Comparison of ENCODE assay signal across 32 cellular contexts in the genomic region with DNA sequence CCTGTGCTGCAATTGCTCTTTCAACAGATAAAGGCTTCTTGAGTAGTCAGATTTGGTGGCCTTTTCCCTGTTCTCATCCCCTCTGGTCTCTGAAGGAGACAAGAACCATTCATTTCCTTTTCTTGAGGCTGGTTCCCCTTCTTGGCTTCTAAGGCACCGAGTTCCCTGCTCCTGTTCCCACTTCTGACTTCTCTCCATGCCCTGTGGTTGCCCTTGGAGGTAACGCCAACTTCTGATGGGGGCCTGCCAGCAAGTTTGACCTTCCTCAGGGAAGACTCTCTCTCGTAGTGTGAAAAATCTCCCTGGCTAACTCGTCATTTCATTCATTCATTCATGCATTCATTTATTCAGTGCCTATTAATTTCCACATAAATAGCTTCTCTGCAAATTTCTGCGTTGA.
"Had no signal": no experiment of that assay in that cellular context is flagged by ENCODE, and none has a peak within 500 bp of the region (broad histone marks: within the 10 kb centered on the region; RNA-seq: fewer than 3 reads in every experiment).

No MANE protein-coding gene starts in this region.

- H3K27ac ChIP-seq: adrenal gland, body of pancreas, colonic mucosa, foreskin keratinocyte, gastrocnemius medialis, heart left ventricle, WERI-Rb-1 had no signal

- H3K4me3 ChIP-seq: adrenal gland, body of pancreas, colonic mucosa, gastrocnemius medialis, heart left ventricle had no signal

- H3K36me3 ChIP-seq: adrenal gland, colonic mucosa, gastrocnemius medialis, heart left ventricle, WERI-Rb-1 had no signal

- DNase-seq: activated B cell treated with CpG ODN at 0.5 μM for 24 hours; activated CD4-positive, alpha-beta memory T cell treated with anti-CD3 and anti-CD28 coated beads for 36 hours; activated CD4-positive, alpha-beta T cell treated with anti-CD3 and anti-CD28 coated beads, Interleukin-2, amount 10 ng/mL, durations not matched to agents 24 days and 14 days; activated CD8-positive, alpha-beta memory T cell treated with anti-CD3 and anti-CD28 coated beads, Interleukin-2, amount 10 ng/mL, durations not matched to agents 7 days and 5 days; activated CD8-positive, alpha-beta memory T cell treated with anti-CD3 and anti-CD28 coated beads, Interleukin-2, amount 50 U/mL, for 4 hours; activated CD8-positive, alpha-beta T cell treated with anti-CD3 and anti-CD28 coated beads, Interleukin-2, amount 10 ng/mL, durations not matched to agents 7 days and 5 days; activated effector memory CD4-positive, alpha-beta T cell treated with anti-CD3 and anti-CD28 coated beads, Interleukin-2, amount 50 U/mL, for 16 hours; activated naive CD4-positive, alpha-beta T cell treated with anti-CD3 and anti-CD28 coated beads for 36 hours; activated naive CD8-positive, alpha-beta T cell treated with anti-CD3 and anti-CD28 coated beads for 36 hours; activated naive CD8-positive, alpha-beta T cell treated with anti-CD3 and anti-CD28 coated beads, Interleukin-2, amount 50 U/mL, for 24 hours; activated T-cell treated with anti-CD3 and anti-CD28 coated beads, Interleukin-2, amount 50 U/mL, for 1 hour; activated T-cell treated with anti-CD3 and anti-CD28 coated beads, Interleukin-2, amount 50 U/mL, for 48 hours; adrenal gland; amygdala; aorta; body of pancreas; central memory CD4-positive, alpha-beta T cell; cerebellar nuclear complex; colonic mucosa; effector CD8-positive, alpha-beta T cell; foreskin keratinocyte; gastrocnemius medialis; glutamatergic neuron; T-helper 1 cell; T-helper 17 cell; T1000; WERI-Rb-1 had no signal

- H3K4me1 ChIP-seq: adrenal gland, body of pancreas, colonic mucosa, foreskin keratinocyte had no signal

- H3K36me3 Mint-ChIP-seq: activated CD4-positive, alpha-beta memory T cell treated with anti-CD3 and anti-CD28 coated beads for 36 hours; activated CD8-positive, alpha-beta memory T cell treated with anti-CD3 and anti-CD28 coated beads, Interleukin-2, amount 10 ng/mL, durations not matched to agents 7 days and 5 days; activated naive CD4-positive, alpha-beta T cell treated with anti-CD3 and anti-CD28 coated beads, Interleukin-2, amount 50 U/mL, for 24 hours; activated naive CD8-positive, alpha-beta T cell treated with anti-CD3 and anti-CD28 coated beads for 36 hours had no signal

- H3K27me3 Mint-ChIP-seq: activated B cell treated with CpG ODN at 0.5 μM for 24 hours; activated CD4-positive, alpha-beta memory T cell treated with anti-CD3 and anti-CD28 coated beads for 36 hours; activated CD4-positive, alpha-beta T cell treated with anti-CD3 and anti-CD28 coated beads, Interleukin-2, amount 10 ng/mL, durations not matched to agents 24 days and 14 days; activated CD8-positive, alpha-beta memory T cell treated with anti-CD3 and anti-CD28 coated beads, Interleukin-2, amount 10 ng/mL, durations not matched to agents 7 days and 5 days; activated naive CD4-positive, alpha-beta T cell treated with anti-CD3 and anti-CD28 coated beads, Interleukin-2, amount 50 U/mL, for 24 hours; activated naive CD8-positive, alpha-beta T cell treated with anti-CD3 and anti-CD28 coated beads for 36 hours; activated naive CD8-positive, alpha-beta T cell treated with anti-CD3 and anti-CD28 coated beads, Interleukin-2, amount 50 U/mL, for 24 hours; T-helper 17 cell had no signal

- H3K4me3 Mint-ChIP-seq: activated B cell treated with CpG ODN at 0.5 μM for 24 hours; activated CD4-positive, alpha-beta memory T cell treated with anti-CD3 and anti-CD28 coated beads for 36 hours; activated CD4-positive, alpha-beta T cell treated with anti-CD3 and anti-CD28 coated beads, Interleukin-2, amount 10 ng/mL, durations not matched to agents 24 days and 14 days; activated CD8-positive, alpha-beta memory T cell treated with anti-CD3 and anti-CD28 coated beads, Interleukin-2, amount 10 ng/mL, durations not matched to agents 7 days and 5 days; activated CD8-positive, alpha-beta T cell treated with anti-CD3 and anti-CD28 coated beads, Interleukin-2, amount 10 ng/mL, durations not matched to agents 7 days and 5 days; activated naive CD4-positive, alpha-beta T cell treated with anti-CD3 and anti-CD28 coated beads for 36 hours; activated naive CD4-positive, alpha-beta T cell treated with anti-CD3 and anti-CD28 coated beads, Interleukin-2, amount 50 U/mL, for 24 hours; activated naive CD8-positive, alpha-beta T cell treated with anti-CD3 and anti-CD28 coated beads for 36 hours; activated naive CD8-positive, alpha-beta T cell treated with anti-CD3 and anti-CD28 coated beads, Interleukin-2, amount 50 U/mL, for 24 hours; activated T-helper 1 cell treated with anti-CD3 and anti-CD28 coated beads, Interleukin-12 subunit alpha, Interleukin-12 subunit beta, Interleukin-2, Interleukin-4 antibody, amounts not matched to agents 30 ng/mL and 10 ng/mL and 1 ng/mL, durations not matched to agents 14 hours and 24 hours and 36 hours; T-helper 17 cell; T-helper 2 cell treated with Interferon-gamma antibody and Interleukin-4, amounts not matched to agents 5 μg/mL and 100 μg/mL, for 36 hours had no signal

- H3K9me3 Mint-ChIP-seq: activated CD4-positive, alpha-beta T cell treated with anti-CD3 and anti-CD28 coated beads, Interleukin-2, amount 10 ng/mL, durations not matched to agents 24 days and 14 days; activated naive CD4-positive, alpha-beta T cell treated with anti-CD3 and anti-CD28 coated beads, Interleukin-2, amount 50 U/mL, for 24 hours; activated T-helper 1 cell treated with anti-CD3 and anti-CD28 coated beads, Interleukin-12 subunit alpha, Interleukin-12 subunit beta, Interleukin-2, Interleukin-4 antibody, amounts not matched to agents 30 ng/mL and 10 ng/mL and 1 ng/mL, durations not matched to agents 14 hours and 24 hours and 36 hours; activated T-helper 2 cell treated with anti-CD3 and anti-CD28 coated beads, Interferon-gamma antibody, Interleukin-2, Interleukin-4, amounts not matched to agents 10 μg/mL and 5 μg/mL and 100 μg/mL, durations not matched to agents 14 hours and 24 hours and 36 hours had no signal

- H3K27ac Mint-ChIP-seq: activated B cell treated with CpG ODN at 0.5 μM for 24 hours; activated CD4-positive, alpha-beta memory T cell treated with anti-CD3 and anti-CD28 coated beads for 36 hours; activated CD4-positive, alpha-beta T cell treated with anti-CD3 and anti-CD28 coated beads, Interleukin-2, amount 10 ng/mL, durations not matched to agents 24 days and 14 days; activated CD8-positive, alpha-beta memory T cell treated with anti-CD3 and anti-CD28 coated beads, Interleukin-2, amount 10 ng/mL, durations not matched to agents 7 days and 5 days; activated CD8-positive, alpha-beta T cell treated with anti-CD3 and anti-CD28 coated beads, Interleukin-2, amount 10 ng/mL, durations not matched to agents 7 days and 5 days; activated naive CD4-positive, alpha-beta T cell treated with anti-CD3 and anti-CD28 coated beads for 36 hours; activated naive CD4-positive, alpha-beta T cell treated with anti-CD3 and anti-CD28 coated beads, Interleukin-2, amount 50 U/mL, for 24 hours; activated naive CD8-positive, alpha-beta T cell treated with anti-CD3 and anti-CD28 coated beads for 36 hours; activated naive CD8-positive, alpha-beta T cell treated with anti-CD3 and anti-CD28 coated beads, Interleukin-2, amount 50 U/mL, for 24 hours; activated T-helper 1 cell treated with anti-CD3 and anti-CD28 coated beads, Interleukin-12 subunit alpha, Interleukin-12 subunit beta, Interleukin-2, Interleukin-4 antibody, amounts not matched to agents 30 ng/mL and 10 ng/mL and 1 ng/mL, durations not matched to agents 14 hours and 24 hours and 36 hours; activated T-helper 2 cell treated with anti-CD3 and anti-CD28 coated beads, Interferon-gamma antibody, Interleukin-2, Interleukin-4, amounts not matched to agents 10 μg/mL and 5 μg/mL and 100 μg/mL, durations not matched to agents 14 hours and 24 hours and 36 hours; T-helper 17 cell; T-helper 2 cell treated with Interferon-gamma antibody and Interleukin-4, amounts not matched to agents 5 μg/mL and 100 μg/mL, for 36 hours had no signal

- H3K4me1 Mint-ChIP-seq: activated B cell treated with CpG ODN at 0.5 μM for 24 hours; activated CD4-positive, alpha-beta T cell treated with anti-CD3 and anti-CD28 coated beads, Interleukin-2, amount 10 ng/mL, durations not matched to agents 24 days and 14 days; activated CD8-positive, alpha-beta memory T cell treated with anti-CD3 and anti-CD28 coated beads, Interleukin-2, amount 10 ng/mL, durations not matched to agents 7 days and 5 days; activated naive CD4-positive, alpha-beta T cell treated with anti-CD3 and anti-CD28 coated beads, Interleukin-2, amount 50 U/mL, for 24 hours; activated naive CD8-positive, alpha-beta T cell treated with anti-CD3 and anti-CD28 coated beads for 36 hours; activated naive CD8-positive, alpha-beta T cell treated with anti-CD3 and anti-CD28 coated beads, Interleukin-2, amount 50 U/mL, for 24 hours; T-helper 17 cell had no signal

- H3K9me3 ChIP-seq: adrenal gland, body of pancreas, colonic mucosa, gastrocnemius medialis, heart left ventricle had no signal

- H3K27me3 ChIP-seq: adrenal gland, body of pancreas, colonic mucosa, foreskin keratinocyte, gastrocnemius medialis, heart left ventricle had no signal
